Comparison of ENCODE assay signal across 24 cellular contexts in genomic region chr17:74766413-74766812, GRCh38. TPM values are rescaled to one million over a fixed set of nuclear protein-coding genes. Genes with fewer than 3 reads are reported as not detected.
A peak's percentile ranks its signal among the peaks of the same experiment; 100 is the strongest.
DNase-seq lines count a peak whose midpoint lies in the region; ATAC-seq and TF ChIP-seq lines count a peak whose summit lies in the region.
"Had no signal": no experiment of that assay in that cellular context is flagged by ENCODE, and none has a peak within 500 bp of the region (broad histone marks: within the 10 kb centered on the region; RNA-seq: fewer than 3 reads in every experiment).

No MANE protein-coding gene starts in this region.

- H3K27ac Mint-ChIP-seq in osteocyte (ENCODE audit: unreplicated experiment) (peak overlapping the region; percentile 14), WTC11 (no peak overlapping the region)
- H3K27ac Mint-ChIP-seq: mesothelial cell of epicardium, nephron progenitor cell had no signal

- CTCF ChIA-PET in RWPE1 (lab: Yijun Ruan, JAX) = interaction anchor here (0.8 kb wide), 1 partner anchor 25 kb away, joined by 6 read pairs; no protein-coding TSS in a partner anchor
- CTCF ChIA-PET in WTC11 (lab: Charles Lee) = interaction anchor here (2.3 to 12.0 kb wide), 2 partner anchors 20 to 29 kb away, joined by 6 to 262 read pairs; partner anchors contain the start of gene RAB37

- peak overlapping the region; percentile 100 for H3K27ac ChIP-seq in RWPE1
- peak overlapping the region; percentile 93 for H3K27ac ChIP-seq in caudate nucleus (ENCODE audit: low read depth, low read length)
- no peak overlapping the region for H3K27ac ChIP-seq in colonic mucosa
- H3K27ac ChIP-seq: left lung had no signal

- DNase-seq in RWPE1 (ENCODE audit: low spot score) = no peak
- DNase-seq in caudate nucleus (lab: John Stamatoyannopoulos, UW) = no peak
- DNase-seq in osteocyte (ENCODE audit: extremely low spot score, unreplicated experiment) = no peak
- no peak for DNase-seq in WTC11 (ENCODE audit: low spot score)
- no peak for DNase-seq in colonic mucosa
- DNase-seq: activated CD4-positive, alpha-beta T cell treated with anti-CD3 and anti-CD28 coated beads, Interleukin-2, amount 50 U/mL, for 48 hours; activated CD4-positive, CD25-positive, alpha-beta regulatory T cell; activated effector memory CD4-positive, alpha-beta T cell treated with anti-CD3 and anti-CD28 coated beads, Interleukin-2, amount 50 U/mL, for 16 hours; CD8-positive, alpha-beta T cell; DMS153; foreskin fibroblast; left lung; NCI-H2081; NCI-H446 treated with DMSO at 0.1 percent for 48 hours; nephron progenitor cell; OCI-M1; T1000 had no signal

- H3K9me3 ChIP-seq in colonic mucosa = no peaks in the 10 kb centered on the region
- H3K9me3 ChIP-seq: HAP-1, left lung, prostate gland had no signal

- H3K9ac ChIP-seq in colonic mucosa (ENCODE audit: low read depth in 2 of 2, low read length in 2 of 2) = no peak overlapping the region

- H3K27me3 ChIP-seq in colonic mucosa = no peaks in the 10 kb centered on the region
- H3K27me3 ChIP-seq: left lung had no signal

- H3K36me3 Mint-ChIP-seq in osteocyte (ENCODE audit: unreplicated experiment) (peaks cover 23% of the 10 kb centered on the region), WTC11 (peaks cover 22% of the 10 kb centered on the region)

- H3K27me3 Mint-ChIP-seq in osteocyte (ENCODE audit: unreplicated experiment) = no peaks in the 10 kb centered on the region
- H3K27me3 Mint-ChIP-seq in WTC11 (ENCODE audit: low read depth) = no peaks in the 10 kb centered on the region

- H3K4me1 Mint-ChIP-seq in osteocyte (ENCODE audit: unreplicated experiment) (peaks cover 65% of the 10 kb centered on the region), WTC11 (peaks cover 11% of the 10 kb centered on the region)

- H3K36me3 ChIP-seq in colonic mucosa = peaks cover 4% of the 10 kb centered on the region

- TF ChIP-seq CTCF in RWPE1 (conservative IDR thresholded peaks at IDR 0.05; ENCODE audit: low read depth) = no peak
- TF ChIP-seq CTCF in osteocyte (IDR thresholded peaks at IDR 0.05) = no peak
- TF ChIP-seq CTCF in WTC11 (IDR thresholded peaks at IDR 0.05) = no peak
- TF ChIP-seq CTCF in colonic mucosa (IDR thresholded peaks at IDR 0.05) = no peak

- H3K4me3 Mint-ChIP-seq in osteocyte (ENCODE audit: unreplicated experiment) (no peak overlapping the region), WTC11 (no peak overlapping the region)
- H3K4me3 Mint-ChIP-seq: CD8-positive, alpha-beta T cell; mesothelial cell of epicardium; nephron progenitor cell had no signal

- H3K4me3 ChIP-seq in colonic mucosa = no peak overlapping the region
- H3K4me3 ChIP-seq: HAP-1, left lung, prostate gland had no signal

- no peaks in the 10 kb centered on the region for H3K9me3 Mint-ChIP-seq in osteocyte (ENCODE audit: unreplicated experiment)
- no peaks in the 10 kb centered on the region for H3K9me3 Mint-ChIP-seq in WTC11
- H3K9me3 Mint-ChIP-seq: CD8-positive, alpha-beta T cell; mesothelial cell of epicardium; nephron progenitor cell had no signal

- intact Hi-C loops in colonic mucosa (cut with DNase I) = no loop called here

- POLR2A ChIA-PET in RWPE1 (lab: Yijun Ruan, JAX; ENCODE audit: low non-redundant PET) = no interaction called here
- POLR2A ChIA-PET in WTC11 (lab: Charles Lee) = no interaction called here

- no peak for ATAC-seq in WTC11
- ATAC-seq: CD8-positive, alpha-beta T cell; left lung; Right ventricle myocardium inferior had no signal

- H3K4me1 ChIP-seq in colonic mucosa = peaks cover 15% of the 10 kb centered on the region
- H3K4me1 ChIP-seq: HAP-1 had no signal

TF ChIP-seq in WTC11, 78 proteins besides CTCF, POLR2A, EP300 and RAD21:
- TF ChIP-seq NFATC4 (CRISPR knock-in tag; IDR thresholded peaks at IDR 0.05) (no peak), ZNF121 (CRISPR knock-in tag; IDR thresholded peaks at IDR 0.05) (no peak), NR1H2 (CRISPR knock-in tag; IDR thresholded peaks at IDR 0.05) (no peak), ATF6 (CRISPR knock-in tag; IDR thresholded peaks at IDR 0.05) (no peak), ZNF263 (CRISPR knock-in tag; IDR thresholded peaks at IDR 0.05; ENCODE audit: low read depth) (no peak), ETV6 (CRISPR knock-in tag; IDR thresholded peaks at IDR 0.05) (no peak)
- TF ChIP-seq, protein P1, sequence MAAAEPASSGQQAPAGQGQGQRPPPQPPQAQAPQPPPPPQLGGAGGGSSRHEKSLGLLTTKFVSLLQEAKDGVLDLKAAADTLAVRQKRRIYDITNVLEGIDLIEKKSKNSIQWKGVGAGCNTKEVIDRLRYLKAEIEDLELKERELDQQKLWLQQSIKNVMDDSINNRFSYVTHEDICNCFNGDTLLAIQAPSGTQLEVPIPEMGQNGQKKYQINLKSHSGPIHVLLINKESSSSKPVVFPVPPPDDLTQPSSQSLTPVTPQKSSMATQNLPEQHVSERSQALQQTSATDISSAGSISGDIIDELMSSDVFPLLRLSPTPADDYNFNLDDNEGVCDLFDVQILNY (CRISPR knock-in tag; IDR thresholded peaks at IDR 0.05) = no peak
- TF ChIP-seq, protein P2, sequence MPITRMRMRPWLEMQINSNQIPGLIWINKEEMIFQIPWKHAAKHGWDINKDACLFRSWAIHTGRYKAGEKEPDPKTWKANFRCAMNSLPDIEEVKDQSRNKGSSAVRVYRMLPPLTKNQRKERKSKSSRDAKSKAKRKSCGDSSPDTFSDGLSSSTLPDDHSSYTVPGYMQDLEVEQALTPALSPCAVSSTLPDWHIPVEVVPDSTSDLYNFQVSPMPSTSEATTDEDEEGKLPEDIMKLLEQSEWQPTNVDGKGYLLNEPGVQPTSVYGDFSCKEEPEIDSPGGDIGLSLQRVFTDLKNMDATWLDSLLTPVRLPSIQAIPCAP (CRISPR knock-in tag; IDR thresholded peaks at IDR 0.05) = no peak

RNA-seq across cellular contexts. Expression of gene NAT9, which starts 9.7 kb away (rescaled TPM):
- total RNA-seq in osteocyte (48.6 and 52.5 TPM in 2 replicates), WTC11 (2021) (66.0 to 71.2 TPM (median 67.1 TPM) in 3 replicates), colonic mucosa (10 to 100 TPM; 28.4 to 52.6 TPM)

RNA-seq across cellular contexts. Expression of gene NHERF1, which starts 18.0 kb away (rescaled TPM):
- total RNA-seq in osteocyte = 117 and 125 TPM in 2 replicates
- 86.9 to 111 TPM (median 97.1 TPM) in 3 replicates for total RNA-seq in WTC11 (2021)
- 100 to 1,000 TPM; 186 to 244 TPM for total RNA-seq in colonic mucosa

RNA-seq across cellular contexts. Expression of gene RAB37, which starts 29.4 kb away (rescaled TPM):
- total RNA-seq in osteocyte (not detected in 2 replicates), WTC11 (2021) (8.8 to 9.4 TPM (median 8.9 TPM) in 3 replicates), colonic mucosa (1 to 10 TPM; 4.5 to 7.2 TPM)
- total RNA-seq: epithelial cell of proximal tubule, M059J had no signal

RNA-seq across cellular contexts. Expression of gene CD300LF, which starts 53.7 kb away (rescaled TPM):
- not detected in 2 replicates for total RNA-seq in osteocyte
- not detected in 3 replicates for total RNA-seq in WTC11 (2021)
- total RNA-seq in colonic mucosa = 1 to 10 TPM; 1.0 to 1.1 TPM
- total RNA-seq: CD8-positive, alpha-beta T cell; epithelial cell of proximal tubule; G401; M059J; mesothelial cell of epicardium had no signal
